ENCODE assay signal across 21 cellular contexts in genomic region chr17:32940706-32941390, GRCh38.
DNase-seq lines count a peak whose midpoint lies in the region; ATAC-seq and TF ChIP-seq lines count a peak whose summit lies in the region.
"Had no signal": no experiment of that assay in that cellular context is flagged by ENCODE, and none has a peak within 500 bp of the region (broad histone marks: within the 10 kb centered on the region; RNA-seq: fewer than 3 reads in every experiment).

No MANE protein-coding gene starts in this region.

- H3K79me2 ChIP-seq in OCI-LY3 (ENCODE audit: low read length) = no peaks in the 10 kb centered on the region

- TF ChIP-seq CTCF in GM12873 (IDR thresholded peaks at IDR 0.05; ENCODE audit: insufficient read depth, low read depth, low read length, missing control alignments) (peak; percentile 46), OCI-LY3 (IDR thresholded peaks at IDR 0.05; ENCODE audit: low read depth, low read length) (peak; percentile 34)

- no peaks in the 10 kb centered on the region for H3K36me3 ChIP-seq in OCI-LY3 (replicated peaks; ENCODE audit: low read depth, low read length)

- H3K4me3 ChIP-seq in OCI-LY3 (ENCODE audit: low read length) = no peak overlapping the region
- H3K4me3 ChIP-seq: PC-9 had no signal

- peaks cover 15% of the 10 kb centered on the region for H3K4me1 ChIP-seq in OCI-LY3 (ENCODE audit: low read length)

- H3K27ac ChIP-seq in OCI-LY3 (ENCODE audit: low read length) = no peak overlapping the region
- H3K27ac ChIP-seq: C4-2B, HL-60, PC-9, RWPE1 had no signal

- no peak for ATAC-seq in GM21737 (IDR thresholded peaks at IDR 0.05; ENCODE audit: unreplicated experiment)

- no peaks in the 10 kb centered on the region for H3K27me3 ChIP-seq in OCI-LY3 (ENCODE audit: low read depth, low read length)

- no peaks in the 10 kb centered on the region for H3K9me3 ChIP-seq in OCI-LY3 (ENCODE audit: insufficient read depth, low read length)

- H4K20me1 ChIP-seq in OCI-LY3 (ENCODE audit: insufficient read depth, low read length) = no peaks in the 10 kb centered on the region

- DNase-seq in ELF-1 (ENCODE audit: low read depth, low spot score) (peak; percentile 68), islet precursor cell (peak; percentile 89), NOMO-1 treated with dmso at 0.1 percent for 144 hours (lab: John Stamatoyannopoulos, UW; ENCODE audit: unreplicated experiment) (no peak), LoVo (ENCODE audit: low spot score) (no peak)
- DNase-seq: ACHN, DMS79, H7, HFFc6, Karpas-422, NCI-H1092 treated with DMSO at 0.1 percent for 48 hours, NCI-H146, NCI-H2081, NCI-H2171 treated with DMSO at 0.1 percent for 48 hours, NCI-H446 treated with DMSO at 0.1 percent for 48 hours, PC-9 had no signal

- H3K4me2 ChIP-seq in OCI-LY3 (ENCODE audit: low read length) = no peak overlapping the region
- H3K4me2 ChIP-seq: PC-9 had no signal

- H2AFZ ChIP-seq in OCI-LY3 (ENCODE audit: low read depth, low read length) = no peak overlapping the region
- H2AFZ ChIP-seq: PC-9 had no signal

- H3K9ac ChIP-seq in OCI-LY3 (ENCODE audit: low read length) = no peak overlapping the region

Comparison
In these comparisons a context has a peak if more than half of its experiments do, and no peak if none do; other contexts are left out.
1. DNase-seq: peak in ELF-1 (single experiment) and islet precursor cell (single experiment); none in NOMO-1 treated with dmso at 0.1 percent for 144 hours (single experiment) and LoVo (single experiment).